8 cellular contexts compared by ENCODE assay signal in genomic region chr14:88553886-88554457, GRCh38. TPM values are rescaled to one million over a fixed set of nuclear protein-coding genes. Genes with fewer than 3 reads are reported as not detected.
DNase-seq lines count a peak whose midpoint lies in the region; ATAC-seq and TF ChIP-seq lines count a peak whose summit lies in the region.

No MANE protein-coding gene starts in this region.

- peaks cover 29% of the 10 kb centered on the region for H3K4me1 ChIP-seq in body of pancreas
- peaks cover 0 to 25% (median 10%) of the 10 kb centered on the region in 4 donors for H3K4me1 ChIP-seq in right lobe of liver
- H3K4me1 ChIP-seq in thyroid gland: peaks cover 8 to 22% of the 10 kb centered on the region in 2 donors

- no peaks in the 10 kb centered on the region for H3K27me3 ChIP-seq in body of pancreas
- no peaks in the 10 kb centered on the region for H3K27me3 ChIP-seq in right lobe of liver
- no peaks in the 10 kb centered on the region for H3K27me3 ChIP-seq in thyroid gland

- ATAC-seq in stimulated activated naive CD8-positive, alpha-beta T cell treated with anti-CD3 and anti-CD28 coated beads, Interleukin-15, Interleukin-2, amounts not matched to agents 100 U/mL and 50 U/mL, for 24 hours: no peak
- ATAC-seq in body of pancreas (no peak), right lobe of liver (peak in 3 of 4 donors; percentile 1 to 5 (median 2)), HG03378 (IDR thresholded peaks at IDR 0.05; ENCODE audit: unreplicated experiment) (no peak)

- TF ChIP-seq POLR2A in body of pancreas (IDR thresholded peaks at IDR 0.05) (peak in 2 of 3 donors; percentile 17 to 18), right lobe of liver (IDR thresholded peaks at IDR 0.05) (no peak), thyroid gland (IDR thresholded peaks at IDR 0.05) (no peak)

- TF ChIP-seq CTCF in body of pancreas (IDR thresholded peaks at IDR 0.05) (no peak), right lobe of liver (IDR thresholded peaks at IDR 0.05) (no peak), thyroid gland (IDR thresholded peaks at IDR 0.05) (no peak)

- intact Hi-C loops in body of pancreas (cut with DNase I): no loop called here
- intact Hi-C loops in right lobe of liver (cut with DNase I): loop anchor here in 1 of 2 donors (10.0 kb wide), 1 partner anchor 59 kb away; no protein-coding TSS in a partner anchor
- intact Hi-C loops in thyroid gland (cut with DNase I): loop anchor here (10.0 kb wide), 1 partner anchor 169 kb away; the partner anchor contains the start of gene SPATA7

- peak overlapping the region; percentile 77 for H3K4me3 Mint-ChIP-seq in stimulated activated naive CD8-positive, alpha-beta T cell treated with anti-CD3 and anti-CD28 coated beads, Interleukin-15, Interleukin-2, amounts not matched to agents 100 ng/mL and 50 ng/mL, for 24 hours

- H3K36me3 Mint-ChIP-seq in stimulated activated naive CD8-positive, alpha-beta T cell treated with anti-CD3 and anti-CD28 coated beads, Interleukin-15, Interleukin-2, amounts not matched to agents 100 ng/mL and 50 ng/mL, for 24 hours (ENCODE audit: low read depth): no peaks in the 10 kb centered on the region

- DNase-seq in stimulated activated naive CD8-positive, alpha-beta T cell treated with anti-CD3 and anti-CD28 coated beads, Interleukin-15, Interleukin-2, amounts not matched to agents 100 U/mL and 50 U/mL, for 24 hours: no peak
- DNase-seq in body of pancreas (peak in 2 of 4 donors; percentile 22 to 40), right lobe of liver (peak in 1 of 3 donors; percentile 53), thyroid gland (peak; percentile 32 to 55), NCI-H2107 treated with DMSO at 0.1 percent for 48 hours (lab: John Stamatoyannopoulos, UW; ENCODE audit: unreplicated experiment) (no peak), NCI-H2171 (lab: John Stamatoyannopoulos, UW) (no peak)

- H3K9me3 Mint-ChIP-seq in stimulated activated naive CD8-positive, alpha-beta T cell treated with anti-CD3 and anti-CD28 coated beads, Interleukin-15, Interleukin-2, amounts not matched to agents 100 ng/mL and 50 ng/mL, for 24 hours: no peaks in the 10 kb centered on the region

- WGBS in body of pancreas, 2 donors: 0 to 2% methylated on average over 19 of the region's 19 CpGs
- WGBS in right lobe of liver (ENCODE audit: insufficient coverage, low coverage, low lambda C conversion rate, missing lambda C conversion rate): under 1% methylated on average over 18 of the region's 19 CpGs
- 5 to 6% methylated on average over 19 of the region's 19 CpGs for WGBS in thyroid gland, 2 donors

- H3K27ac Mint-ChIP-seq in stimulated activated naive CD8-positive, alpha-beta T cell treated with anti-CD3 and anti-CD28 coated beads, Interleukin-15, Interleukin-2, amounts not matched to agents 100 ng/mL and 50 ng/mL, for 24 hours: no peak overlapping the region

- H3K36me3 ChIP-seq in body of pancreas (replicated peaks in 1 of 2; ENCODE audit: insufficient read depth in 1 of 2, low read depth in 2 of 2) (no peaks in the 10 kb centered on the region), right lobe of liver (peaks cover 0 to 5% (median 0%) of the 10 kb centered on the region in 4 donors), thyroid gland (peaks cover 0 to 6% of the 10 kb centered on the region in 2 donors)

- peaks cover 56% of the 10 kb centered on the region for H3K27me3 Mint-ChIP-seq in stimulated activated naive CD8-positive, alpha-beta T cell treated with anti-CD3 and anti-CD28 coated beads, Interleukin-15, Interleukin-2, amounts not matched to agents 100 ng/mL and 50 ng/mL, for 24 hours

- H3K4me3 ChIP-seq in body of pancreas (peak overlapping the region; percentile 0 to 44), right lobe of liver (peak overlapping the region; percentile 55 to 73 (median 67)), thyroid gland (replicated peaks in 1 of 3) (peak overlapping the region in 2 of 3 donors; percentile 39 to 47)

- H3K4me1 Mint-ChIP-seq in stimulated activated naive CD8-positive, alpha-beta T cell treated with anti-CD3 and anti-CD28 coated beads, Interleukin-15, Interleukin-2, amounts not matched to agents 100 ng/mL and 50 ng/mL, for 24 hours (ENCODE audit: low read depth): peaks cover 43% of the 10 kb centered on the region

- no peaks in the 10 kb centered on the region for H3K9me3 ChIP-seq in body of pancreas
- no peaks in the 10 kb centered on the region for H3K9me3 ChIP-seq in right lobe of liver
- no peaks in the 10 kb centered on the region for H3K9me3 ChIP-seq in thyroid gland

- peak overlapping the region; percentile 87 to 94 (median 90) for H3K27ac ChIP-seq in body of pancreas
- H3K27ac ChIP-seq in right lobe of liver: peak overlapping the region; percentile 55 to 85 (median 73)
- peak overlapping the region; percentile 82 to 97 (median 89) for H3K27ac ChIP-seq in thyroid gland

RNA-seq across cellular contexts. Expression of gene PTPN21, which starts 0.8 kb away (rescaled TPM):
- total RNA-seq in body of pancreas (10 to 100 TPM; 10.5 to 10.9 TPM), right lobe of liver (10 to 100 TPM in 4 of 6 experiments, 1 to 10 TPM in 2; 6.0 to 12.2 (median 10.3) TPM), thyroid gland (10 to 100 TPM; 32.2 to 40.0 (median 36.1) TPM)

RNA-seq across cellular contexts. Expression of gene ZC3H14, which starts 8.9 kb away (rescaled TPM):
- total RNA-seq in body of pancreas: 10 to 100 TPM; 38.6 to 48.5 TPM
- total RNA-seq in right lobe of liver: 10 to 100 TPM; 37.2 to 52.5 (median 42.1) TPM
- total RNA-seq in thyroid gland: 100 to 1,000 TPM in 2 of 4 donors, 10 to 100 TPM in 2; 88.5 to 112 (median 104) TPM

Comparison
In these comparisons a context has a peak if more than half of its experiments do, and no peak if none do; other contexts are left out.
1. ATAC-seq: peak in right lobe of liver (3 of 4); none in stimulated activated naive CD8-positive, alpha-beta T cell treated with anti-CD3 and anti-CD28 coated beads, Interleukin-15, Interleukin-2, amounts not matched to agents 100 U/mL and 50 U/mL, for 24 hours (single experiment), body of pancreas (single experiment) and HG03378 (single experiment).
2. DNase-seq: peak in thyroid gland (2 of 2); none in stimulated activated naive CD8-positive, alpha-beta T cell treated with anti-CD3 and anti-CD28 coated beads, Interleukin-15, Interleukin-2, amounts not matched to agents 100 U/mL and 50 U/mL, for 24 hours (single experiment), NCI-H2107 treated with DMSO at 0.1 percent for 48 hours (single experiment) and NCI-H2171 (single experiment).
3. POLR2A ChIP-seq: peak in body of pancreas (2 of 3); none in right lobe of liver (single experiment) and thyroid gland (0 of 2).
4. Peak in every context shown above with its lines, with median percentiles within 50 percentile points of each other: H3K27ac ChIP-seq and H3K4me3 ChIP-seq.